In the genomic region with DNA sequence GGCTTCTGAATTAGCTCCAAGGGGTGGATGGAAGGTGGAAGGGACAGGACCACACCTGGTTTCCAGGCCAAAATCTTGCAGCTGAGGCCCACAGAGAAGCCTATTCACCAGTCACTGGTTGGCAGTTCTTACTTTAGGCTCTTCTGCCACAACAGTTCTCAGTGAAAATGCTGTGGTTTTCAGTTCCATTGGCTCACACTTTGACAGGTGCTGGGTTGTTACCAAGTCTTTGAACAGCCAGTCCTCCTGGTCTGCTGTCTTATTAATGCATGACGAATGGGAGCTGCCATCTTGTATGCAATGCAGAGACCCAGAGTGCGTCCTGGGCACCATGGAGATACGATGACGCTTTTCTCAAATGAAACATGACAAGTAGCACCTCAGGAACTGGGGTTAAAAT, we compare ENCODE assay signal across 27 cellular contexts.
DNase-seq lines count a peak whose midpoint lies in the region; ATAC-seq and TF ChIP-seq lines count a peak whose summit lies in the region.
"Had no signal": no experiment of that assay in that cellular context is flagged by ENCODE, and none has a peak within 500 bp of the region (broad histone marks: within the 10 kb centered on the region; RNA-seq: fewer than 3 reads in every experiment).

No MANE protein-coding gene starts in this region.

- no peak for TF ChIP-seq EP300 in esophagus muscularis mucosa (IDR thresholded peaks at IDR 0.05)

- H3K9me3 ChIP-seq in MM.1S (replicated peaks; ENCODE audit: insufficient read depth, low read length), result no peaks in the 10 kb centered on the region
- H3K9me3 ChIP-seq in esophagus muscularis mucosa, result no peaks in the 10 kb centered on the region
- H3K9me3 ChIP-seq: BE2C, SJSA1 had no signal

- DNase-seq in MM.1S (peak; percentile 74), esophagus muscularis mucosa (ENCODE audit: extremely low spot score) (peak; percentile 50), retina (no peak)
- DNase-seq in activated CD4-positive, CD25-positive, alpha-beta regulatory T cell treated with anti-CD3 and anti-CD28 coated beads, Interleukin-2, amount 50 U/mL, for 72 hours, result no peak
- DNase-seq: 8988T; ACHN; BE2C; CD8-positive, alpha-beta memory T cell; DMS 273 treated with DMSO at 0.1 percent for 48 hours; DMS79 treated with DMSO at 0.1 percent for 48 hours; GF-D8; H9; KBM-7; NCI-H1092 treated with DMSO at 0.1 percent for 48 hours; NCI-H1436; NCI-H187; NCI-H524; NCI-H748 treated with DMSO at 0.1 percent for 48 hours; PC-9; Right ventricle myocardium superior; RPMI8226; T-helper 2 cell had no signal

- TF ChIP-seq POLR2A in esophagus muscularis mucosa (IDR thresholded peaks at IDR 0.05; ENCODE audit: low read depth), result no peak

- no peak overlapping the region for H3K4me2 ChIP-seq in MM.1S (ENCODE audit: low read depth, low read length)
- H3K4me2 ChIP-seq: PC-9 had no signal

- H3K27me3 ChIP-seq in MM.1S (replicated peaks; ENCODE audit: insufficient read depth, low read length) (no peaks in the 10 kb centered on the region), esophagus muscularis mucosa (no peaks in the 10 kb centered on the region)
- H3K27me3 ChIP-seq: BE2C, SJSA1 had no signal

- H3K4me3 ChIP-seq in MM.1S (ENCODE audit: low read length) (no peak overlapping the region), esophagus muscularis mucosa (no peak overlapping the region)
- H3K4me3 ChIP-seq: PC-9, SJSA1 had no signal

- WGBS in esophagus muscularis mucosa, result 89% methylated on average over 4 of the region's 4 CpGs

- H3K36me3 ChIP-seq in MM.1S (replicated peaks; ENCODE audit: insufficient read depth, low read length) (no peaks in the 10 kb centered on the region), esophagus muscularis mucosa (no peaks in the 10 kb centered on the region)
- H3K36me3 ChIP-seq: BE2C, SJSA1 had no signal

- H4K20me1 ChIP-seq in MM.1S (ENCODE audit: insufficient read depth, low read length), result no peaks in the 10 kb centered on the region

- 0 out of 2 replicates have a peak overlapping the region, but pooled peaks have one; percentile 17 for H2AFZ ChIP-seq in MM.1S (ENCODE audit: low read length)
- H2AFZ ChIP-seq: PC-9 had no signal

- no peak for TF ChIP-seq CTCF in MM.1S (IDR thresholded peaks at IDR 0.05; ENCODE audit: low read length)
- TF ChIP-seq CTCF in esophagus muscularis mucosa (IDR thresholded peaks at IDR 0.05), result no peak

- H3F3A ChIP-seq in MM.1S (ENCODE audit: insufficient read depth, low read length), result no peaks in the 10 kb centered on the region; the same call in 1 of the 2 replicates

- H3K9me2 ChIP-seq in MM.1S (replicated peaks; ENCODE audit: insufficient read depth, low read length), result no peaks in the 10 kb centered on the region

- peak overlapping the region; percentile 55; the same call in 1 of the 2 replicates for H3K27ac ChIP-seq in MM.1S (ENCODE audit: low read length)
- no peak overlapping the region for H3K27ac ChIP-seq in esophagus muscularis mucosa (replicated peaks in 1 of 4)
- H3K27ac ChIP-seq: PC-9, SJSA1 had no signal

- H3K4me1 ChIP-seq in MM.1S (ENCODE audit: low read length), result peaks cover 17% of the 10 kb centered on the region
- no peaks in the 10 kb centered on the region for H3K4me1 ChIP-seq in esophagus muscularis mucosa
- H3K4me1 ChIP-seq: BE2C, SJSA1 had no signal

- H3K79me2 ChIP-seq in MM.1S (ENCODE audit: low read length), result no peaks in the 10 kb centered on the region

- ATAC-seq in GM18498 (IDR thresholded peaks at IDR 0.05; ENCODE audit: unreplicated experiment), result peak; percentile 61
- peak; percentile 82 for ATAC-seq in HG02885 (IDR thresholded peaks at IDR 0.05; ENCODE audit: poor library complexity, unreplicated experiment)
- ATAC-seq in GM19452 (IDR thresholded peaks at IDR 0.05; ENCODE audit: unreplicated experiment), result no peak
- no peak for ATAC-seq in HG03520 (IDR thresholded peaks at IDR 0.05; ENCODE audit: unreplicated experiment)

- H3K9ac ChIP-seq in MM.1S (ENCODE audit: low read length), result no peak overlapping the region

- intact Hi-C loops in esophagus muscularis mucosa (cut with DNase I), result no loop called here

Comparison
In these comparisons a context has a peak if more than half of its experiments do, and no peak if none do; other contexts are left out.
1. ATAC-seq: peak in GM18498 (single experiment) and HG02885 (single experiment); none in GM19452 (single experiment) and HG03520 (single experiment).
2. DNase-seq: peak in MM.1S (single experiment) and esophagus muscularis mucosa (single experiment); none in retina (single experiment) and activated CD4-positive, CD25-positive, alpha-beta regulatory T cell treated with anti-CD3 and anti-CD28 coated beads, Interleukin-2, amount 50 U/mL, for 72 hours (single experiment).